In genomic region chr16:71421911-71422310, GRCh38 we compare ENCODE assay signal across 10 cellular contexts. TPM values are rescaled to one million over a fixed set of nuclear protein-coding genes. Genes with fewer than 3 reads are reported as not detected.
A peak's percentile ranks its signal among the peaks of the same experiment; 100 is the strongest.
DNase-seq lines count a peak whose midpoint lies in the region; ATAC-seq, FAIRE-seq and TF ChIP-seq lines count a peak whose summit lies in the region.
"Had no signal": no experiment of that assay in that cellular context is flagged by ENCODE, and none has a peak within 500 bp of the region (broad histone marks: within the 10 kb centered on the region; RNA-seq: fewer than 3 reads in every experiment).

No MANE protein-coding gene starts in this region.

- peaks cover 4% of the 10 kb centered on the region for H3K4me1 Mint-ChIP-seq in progenitor cell of endocrine pancreas (ENCODE audit: low read depth)

- POLR2A ChIA-PET in SK-N-SH (lab: Yijun Ruan, JAX) = no interaction called here

- H4K20me1 ChIP-seq in SK-N-SH (ENCODE audit: insufficient read depth) = no peaks in the 10 kb centered on the region

- H3K27ac ChIP-seq in SK-N-SH (ENCODE audit: low read depth in 2 of 2, low read length in 1 of 2) (no peak overlapping the region), upper lobe of left lung (no peak overlapping the region)

- H3F3A ChIP-seq in SK-N-SH (replicated peaks; ENCODE audit: insufficient read depth) = no peaks in the 10 kb centered on the region

- no peak overlapping the region for H3K4me2 ChIP-seq in SK-N-SH

- TF ChIP-seq RAD21 in SK-N-SH (IDR thresholded peaks at IDR 0.05; ENCODE audit: low read length) = no peak; the same call in 1 of the 2 replicates

- WGBS in SK-N-SH (ENCODE audit: low lambda C conversion rate) = 75% methylated on average over 2 of the region's 4 CpGs
- WGBS in upper lobe of left lung, 2 donors = 56 to 61% methylated on average over 4 of the region's 4 CpGs

- H3K9me3 Mint-ChIP-seq in progenitor cell of endocrine pancreas (ENCODE audit: low read depth) = no peaks in the 10 kb centered on the region

- H3K27me3 Mint-ChIP-seq in progenitor cell of endocrine pancreas = peaks cover 55% of the 10 kb centered on the region

- ATAC-seq in SK-N-SH treated with all-trans-retinoic acid at 6 μM for 48 hours (no peak), upper lobe of left lung (ENCODE audit: low FRiP score in 2 of 2) (no peak)

- peak; percentile 36 for DNase-seq in SK-N-SH
- DNase-seq in NAMALWA (ENCODE audit: low spot score) = peak; percentile 61
- peak; percentile 33 for DNase-seq in bronchial epithelial cell (ENCODE audit: low read depth)
- DNase-seq in progenitor cell of endocrine pancreas (ENCODE audit: low spot score, unreplicated experiment) = no peak
- no peak for DNase-seq in dedifferentiated amniotic fluid mesenchymal stem cell (ENCODE audit: extremely low spot score)
- DNase-seq in upper lobe of left lung = no peak
- no peak for DNase-seq in NCI-H345 treated with DMSO at 0.1 percent for 48 hours (lab: John Stamatoyannopoulos, UW; ENCODE audit: unreplicated experiment)
- DNase-seq: naive B cell had no signal

- H3K9me2 ChIP-seq in SK-N-SH = no peaks in the 10 kb centered on the region

- H3K27me3 ChIP-seq in SK-N-SH (ENCODE audit: insufficient read depth) (peaks cover 20% of the 10 kb centered on the region; the same call in 1 of the 2 replicates), bronchial epithelial cell (ENCODE audit: control insufficient read depth, insufficient read depth, low read length) (no peaks in the 10 kb centered on the region), upper lobe of left lung (peaks cover 0 to 7% (median 3%) of the 10 kb centered on the region in 4 donors)

- no peaks in the 10 kb centered on the region for H3K36me3 Mint-ChIP-seq in progenitor cell of endocrine pancreas (ENCODE audit: insufficient read depth)
- H3K36me3 Mint-ChIP-seq: naive B cell had no signal

- TF ChIP-seq EP300 in SK-N-SH (IDR thresholded peaks at IDR 0.05; ENCODE audit: borderline replicate concordance in 1 of 2, low read depth in 1 of 2, low read length in 1 of 2) = no peak
- TF ChIP-seq EP300 in upper lobe of left lung (IDR thresholded peaks at IDR 0.05) = no peak

- H3K4me1 ChIP-seq in SK-N-SH (ENCODE audit: control insufficient read depth in 1 of 2, insufficient read depth in 2 of 2, low read depth in 1 of 2, low read length in 1 of 2) (no peaks in the 10 kb centered on the region; a peak in 1 of 4 replicates), upper lobe of left lung (peaks cover 0 to 9% (median 0%) of the 10 kb centered on the region in 4 donors)

- H3K36me3 ChIP-seq in SK-N-SH (replicated peaks in 1 of 2; ENCODE audit: control insufficient read depth in 1 of 2, insufficient read depth in 2 of 2, low read length in 1 of 2) = no peaks in the 10 kb centered on the region
- H3K36me3 ChIP-seq in bronchial epithelial cell (ENCODE audit: control insufficient read depth, insufficient read depth, low read length) = no peaks in the 10 kb centered on the region
- no peaks in the 10 kb centered on the region for H3K36me3 ChIP-seq in upper lobe of left lung

- TF ChIP-seq POLR2A in upper lobe of left lung (IDR thresholded peaks at IDR 0.05) = no peak

- H3K4me3 Mint-ChIP-seq in progenitor cell of endocrine pancreas (ENCODE audit: low read depth) = no peak overlapping the region
- H3K4me3 Mint-ChIP-seq: naive B cell had no signal

- no peak overlapping the region for H2AFZ ChIP-seq in SK-N-SH (ENCODE audit: low read depth)

- H3K4me3 ChIP-seq in SK-N-SH (ENCODE audit: low read depth in 2 of 2, low read length in 1 of 2) (no peak overlapping the region), bronchial epithelial cell (ENCODE audit: low read depth, low read length) (no peak overlapping the region), upper lobe of left lung (no peak overlapping the region)

- no peak overlapping the region for H3K27ac Mint-ChIP-seq in progenitor cell of endocrine pancreas
- H3K27ac Mint-ChIP-seq: naive B cell had no signal

- no peak for FAIRE-seq in bronchial epithelial cell (lab: Jason Lieb, UNC)
- FAIRE-seq: G401.6 had no signal

- H3K79me2 ChIP-seq in SK-N-SH (ENCODE audit: insufficient read depth) = no peaks in the 10 kb centered on the region

- CTCF ChIA-PET in SK-N-SH (lab: Yijun Ruan, JAX) = interaction anchor here (0.6 to 1.5 kb wide), 6 partner anchors 8 to 418 kb away, joined by 3 to 8 read pairs (median 3); no protein-coding TSS in a partner anchor

- H3K9me3 ChIP-seq in SK-N-SH (no peaks in the 10 kb centered on the region), upper lobe of left lung (peaks cover 0 to 3% (median 0%) of the 10 kb centered on the region in 4 donors)

- no peak overlapping the region for H3K9ac ChIP-seq in SK-N-SH

- peak; percentile 22; the same call in 1 of the 2 replicates for TF ChIP-seq CTCF in SK-N-SH (IDR thresholded peaks at IDR 0.05)
- TF ChIP-seq CTCF in bronchial epithelial cell (IDR thresholded peaks at IDR 0.05; ENCODE audit: insufficient read depth, low read length, severe bottlenecking) = peak; percentile 67
- TF ChIP-seq CTCF in progenitor cell of endocrine pancreas (IDR thresholded peaks at IDR 0.05; ENCODE audit: unreplicated experiment) = peak; percentile 39
- TF ChIP-seq CTCF in upper lobe of left lung (IDR thresholded peaks at IDR 0.05) = peak in 3 of 6 experiments; percentile 12 to 32 (median 29)

TF ChIP-seq in SK-N-SH, 30 proteins besides CTCF, POLR2A, EP300 and RAD21:
- TF ChIP-seq USF1 (IDR thresholded peaks at IDR 0.05; ENCODE audit: borderline replicate concordance, low read depth) = no peak
- no peak for TF ChIP-seq MAX (IDR thresholded peaks at IDR 0.05; ENCODE audit: low read depth)
- no peak for TF ChIP-seq USF2 (IDR thresholded peaks at IDR 0.05; ENCODE audit: borderline replicate concordance, low read depth, low read length)
- no peak for TF ChIP-seq RCOR1 (IDR thresholded peaks at IDR 0.05; ENCODE audit: low read length)
- TF ChIP-seq FOXJ3 (CRISPR knock-in tag; IDR thresholded peaks at IDR 0.05) = no peak
- TF ChIP-seq SIN3A (IDR thresholded peaks at IDR 0.05; ENCODE audit: borderline replicate concordance, low read depth, low read length) = no peak
- TF ChIP-seq RXRA (IDR thresholded peaks at IDR 0.05; ENCODE audit: borderline replicate concordance, low read depth) = no peak

TF ChIP-seq in SK-N-SH treated with all-trans-retinoic acid at 6 μM for 48 hours, 23 proteins besides CTCF, POLR2A, EP300 and RAD21:
- TF ChIP-seq BACH2 (CRISPR knock-in tag; IDR thresholded peaks at IDR 0.05; ENCODE audit: borderline replicate concordance) (no peak), PATZ1 (CRISPR knock-in tag; IDR thresholded peaks at IDR 0.05; ENCODE audit: borderline replicate concordance) (no peak), TSHZ2 (CRISPR knock-in tag; IDR thresholded peaks at IDR 0.05) (no peak), ZNF70 (CRISPR knock-in tag; IDR thresholded peaks at IDR 0.05) (no peak), GLIS3 (CRISPR knock-in tag; IDR thresholded peaks at IDR 0.05) (no peak)

RNA-seq across cellular contexts. Expression of gene TLE7, which starts 19.9 kb away (rescaled TPM):
- not detected in 2 replicates for polyA plus RNA-seq in SK-N-SH (2012; rRNA removed)
- polyA plus RNA-seq in SK-N-SH (2012; cell fraction: cytosol; rRNA removed) = not detected in 2 replicates
- polyA plus RNA-seq in SK-N-SH (2012; cell fraction: nucleus; rRNA removed) = not detected in 2 replicates
- not detected in 2 replicates for total RNA-seq in bronchial epithelial cell
- not detected in 2 replicates for total RNA-seq in progenitor cell of endocrine pancreas
- total RNA-seq in upper lobe of left lung = not detected

RNA-seq across cellular contexts. Expression of gene ZNF23, which starts 40.1 kb away (rescaled TPM):
- 6.5 and 7.3 TPM in 2 replicates for polyA plus RNA-seq in SK-N-SH (2012; rRNA removed)
- polyA plus RNA-seq in SK-N-SH (2012; cell fraction: cytosol; rRNA removed) = 6.8 and 7.7 TPM in 2 replicates
- polyA plus RNA-seq in SK-N-SH (2012; cell fraction: nucleus; rRNA removed) = 16.2 and 19.1 TPM in 2 replicates
- total RNA-seq in bronchial epithelial cell (7.9 and 8.1 TPM in 2 replicates), progenitor cell of endocrine pancreas (11.4 and 11.8 TPM in 2 replicates), upper lobe of left lung (10 to 100 TPM in 3 of 6 donors, 1 to 10 TPM in 3; 7.1 to 28.3 (median 12.5) TPM)

Comparison
In these comparisons a context has a peak if more than half of its experiments do, and no peak if none do; other contexts are left out.
1. DNase-seq: peak in SK-N-SH (single experiment), NAMALWA (single experiment) and bronchial epithelial cell (single experiment); none in progenitor cell of endocrine pancreas (single experiment), dedifferentiated amniotic fluid mesenchymal stem cell (single experiment), upper lobe of left lung (0 of 2) and NCI-H345 treated with DMSO at 0.1 percent for 48 hours (single experiment).